Comparison of ENCODE assay signal across 18 cellular contexts in genomic region chr11:134486106-134486505, GRCh38.
"Had no signal": no experiment of that assay in that cellular context is flagged by ENCODE, and none has a peak within 500 bp of the region (broad histone marks: within the 10 kb centered on the region; RNA-seq: fewer than 3 reads in every experiment).

No MANE protein-coding gene starts in this region.

- H3K4me3 ChIP-seq: heart left ventricle, pancreas, vagina had no signal

- H3K36me3 ChIP-seq: heart left ventricle, pancreas, vagina had no signal

- H3K27ac Mint-ChIP-seq: mesothelial cell of epicardium, natural killer cell, progenitor cell of endocrine pancreas had no signal

- H3K9me3 ChIP-seq: heart left ventricle, pancreas, vagina had no signal

- DNase-seq: dermis blood vessel endothelial cell; erythroblast; foreskin melanocyte; heart left ventricle; hippocampal formation; kidney glomerular epithelial cell; natural killer cell; nucleus accumbens; pancreas; right cardiac atrium; small intestine; stimulated activated CD4-positive, alpha-beta T cell treated with anti-CD3 and anti-CD28 coated beads, Interleukin-12 subunit alpha, Interleukin-12 subunit beta, amount 100 ng/mL, for 4 hours; stimulated activated naive CD4-positive, alpha-beta T cell treated with Interleukin-2 at 50 U/mL for 16 hours; trophoblast cell had no signal

- H3K27me3 ChIP-seq: pancreas, vagina had no signal

- H3K36me3 Mint-ChIP-seq: mesothelial cell of epicardium, natural killer cell had no signal

- H3K4me1 Mint-ChIP-seq: mesothelial cell of epicardium, neural crest cell had no signal

- H3K4me3 Mint-ChIP-seq: mesothelial cell of epicardium, natural killer cell, neural crest cell had no signal

- H3K4me1 ChIP-seq: heart left ventricle, pancreas, vagina had no signal

- H3K27ac ChIP-seq: heart left ventricle, pancreas, vagina had no signal

- H3K9me3 Mint-ChIP-seq: mesothelial cell of epicardium, natural killer cell, neural crest cell had no signal

- ATAC-seq: heart left ventricle, natural killer cell, pancreas, right cardiac atrium had no signal
